8 cellular contexts compared by ENCODE assay signal in genomic region chr9:131349522-131349880, GRCh38. TPM values are rescaled to one million over a fixed set of nuclear protein-coding genes. Genes with fewer than 3 reads are reported as not detected.
DNase-seq lines count a peak whose midpoint lies in the region; ATAC-seq and TF ChIP-seq lines count a peak whose summit lies in the region.
"Had no signal": no experiment of that assay in that cellular context is flagged by ENCODE, and none has a peak within 500 bp of the region (broad histone marks: within the 10 kb centered on the region; RNA-seq: fewer than 3 reads in every experiment).

No MANE protein-coding gene starts in this region.

- no TSS peak for BruUV-seq in OCI-LY7 (replicated peaks; lab: Mats Ljungman, UMichigan)

- peaks cover 8% of the 10 kb centered on the region; the same call in 2 of the 3 replicates for H3K36me3 Mint-ChIP-seq in GM23338 (ENCODE audit: low read depth)

- H3F3A ChIP-seq in GM23338 (replicated peaks; ENCODE audit: low read depth) = 0 out of 2 replicates have a peak, but pooled peaks cover 13% of the 10 kb centered on the region

- POLR2A ChIA-PET in OCI-LY7 (lab: Charles Lee) = interaction anchor here (0.7 kb wide), 1 partner anchor 11 kb away, joined by 5 read pairs; no protein-coding TSS in a partner anchor

- H3K4me1 ChIP-seq in GM23338 (ENCODE audit: insufficient read depth) (peaks cover 7% of the 10 kb centered on the region), OCI-LY7 (ENCODE audit: insufficient read depth, low read length, poor library complexity, severe bottlenecking) (peaks cover 8% of the 10 kb centered on the region), right cardiac atrium (ENCODE audit: control insufficient read depth, insufficient read depth, low read length) (no peaks in the 10 kb centered on the region), skeletal muscle satellite cell (ENCODE audit: control insufficient read depth, insufficient read depth, low read length) (peaks cover 4% of the 10 kb centered on the region)

- 55% methylated on average over 5 of the region's 5 CpGs for WGBS in right cardiac atrium

- no peaks in the 10 kb centered on the region for H3K27me3 ChIP-seq in GM23338 (ENCODE audit: insufficient read depth)
- H3K27me3 ChIP-seq in right cardiac atrium (ENCODE audit: control insufficient read depth, insufficient read depth) = no peaks in the 10 kb centered on the region
- H3K27me3 ChIP-seq in skeletal muscle satellite cell (ENCODE audit: control insufficient read depth, insufficient read depth, low read length) = peaks cover 4% of the 10 kb centered on the region
- H3K27me3 ChIP-seq: neutrophil had no signal

- H3K4me1 Mint-ChIP-seq in GM23338 = peaks cover 3% of the 10 kb centered on the region; the same call in 2 of the 3 replicates

- H3K36me3 ChIP-seq in GM23338 (ENCODE audit: insufficient read depth) = no peaks in the 10 kb centered on the region
- no peaks in the 10 kb centered on the region for H3K36me3 ChIP-seq in OCI-LY7 (ENCODE audit: insufficient read depth, low read length)
- H3K36me3 ChIP-seq in skeletal muscle satellite cell (ENCODE audit: insufficient read depth, low read length) = no peaks in the 10 kb centered on the region
- H3K36me3 ChIP-seq: neutrophil had no signal

- H3K27ac ChIP-seq in GM23338 (ENCODE audit: low read depth) = no peak overlapping the region
- no peak overlapping the region for H3K27ac ChIP-seq in OCI-LY7 (ENCODE audit: low read depth, low read length, poor library complexity, severe bottlenecking)
- H3K27ac ChIP-seq in right cardiac atrium (ENCODE audit: low read length) = no peak overlapping the region
- H3K27ac ChIP-seq: neutrophil had no signal

- TF ChIP-seq CTCF in GM23338 (conservative IDR thresholded peaks at IDR 0.05; ENCODE audit: low read depth in 2 of 2) = no peak
- no peak for TF ChIP-seq CTCF in OCI-LY7 (conservative IDR thresholded peaks at IDR 0.05; ENCODE audit: low read length)

- ATAC-seq in GM23338 (peak; percentile 22), right cardiac atrium (peak; percentile 12 to 14), HG02938 (IDR thresholded peaks at IDR 0.05; ENCODE audit: unreplicated experiment) (no peak), HG03460 (IDR thresholded peaks at IDR 0.05; ENCODE audit: unreplicated experiment) (no peak)

- no peak overlapping the region for H3K9ac ChIP-seq in skeletal muscle satellite cell (ENCODE audit: low read depth, low read length)

- H3K9me3 Mint-ChIP-seq in GM23338 = peaks cover 15% of the 10 kb centered on the region

- H2AFZ ChIP-seq in GM23338 = peak overlapping the region; percentile 97
- H2AFZ ChIP-seq in OCI-LY7 (ENCODE audit: low read length) = peak overlapping the region; percentile 85; the same call in 1 of the 2 replicates

- peak overlapping the region; percentile 58 for H3K4me3 ChIP-seq in GM23338
- H3K4me3 ChIP-seq in OCI-LY7 (ENCODE audit: low read depth, low read length, poor library complexity, severe bottlenecking) = no peak overlapping the region
- H3K4me3 ChIP-seq in right cardiac atrium (ENCODE audit: low read length) = no peak overlapping the region
- no peak overlapping the region for H3K4me3 ChIP-seq in skeletal muscle satellite cell (ENCODE audit: low read length)

- intact Hi-C loops in OCI-LY7 (cut with micrococcal nuclease; ENCODE audit: unreplicated experiment) = no loop called here
- intact Hi-C loops in right cardiac atrium (cut with DNase I) = loop anchor here in 1 of 4 donors (10.0 kb wide), 1 partner anchor 395 kb away; the partner anchor contains the start of gene RAPGEF1

- H3K27ac Mint-ChIP-seq in GM23338 = no peak overlapping the region

- no peak for DNase-seq in GM23338 (ENCODE audit: low spot score)
- DNase-seq in OCI-LY7 (ENCODE audit: low spot score) = no peak
- no peak for DNase-seq in right cardiac atrium
- DNase-seq in midbrain (lab: John Stamatoyannopoulos, UW) = no peak

- H3K4me2 ChIP-seq in GM23338 = peak overlapping the region; percentile 87
- H3K4me2 ChIP-seq in OCI-LY7 (ENCODE audit: low read length) = peak overlapping the region; percentile 34; the same call in 1 of the 2 replicates
- peak overlapping the region; percentile 90 for H3K4me2 ChIP-seq in skeletal muscle satellite cell (ENCODE audit: low read length)

- CTCF ChIA-PET in OCI-LY7 (lab: Charles Lee; ENCODE audit: unreplicated experiment) = no interaction called here

- no peaks in the 10 kb centered on the region for H3K9me2 ChIP-seq in GM23338 (ENCODE audit: insufficient read depth)
- no peaks in the 10 kb centered on the region for H3K9me2 ChIP-seq in OCI-LY7 (ENCODE audit: insufficient read depth, low read length)

- H3K27me3 Mint-ChIP-seq in GM23338 (ENCODE audit: insufficient read depth, low read depth, poor library complexity) = peaks cover 3% of the 10 kb centered on the region

- H3K79me2 ChIP-seq in GM23338 (replicated peaks; ENCODE audit: insufficient read depth) (no peaks in the 10 kb centered on the region), OCI-LY7 (ENCODE audit: insufficient read depth, low read depth, low read length) (no peaks in the 10 kb centered on the region)

- H3K9me3 ChIP-seq in OCI-LY7 (ENCODE audit: low read length) (no peaks in the 10 kb centered on the region), right cardiac atrium (ENCODE audit: control insufficient read depth, low read length) (no peaks in the 10 kb centered on the region), skeletal muscle satellite cell (replicated peaks; ENCODE audit: low read length) (no peaks in the 10 kb centered on the region)
- H3K9me3 ChIP-seq: neutrophil had no signal

- H3K4me3 Mint-ChIP-seq in GM23338 = peak overlapping the region; percentile 71

- H4K20me1 ChIP-seq in GM23338 (replicated peaks; ENCODE audit: insufficient read depth) (no peaks in the 10 kb centered on the region), OCI-LY7 (ENCODE audit: insufficient read depth, low read length) (no peaks in the 10 kb centered on the region)

TF ChIP-seq in GM23338, 12 proteins besides CTCF, POLR2A, EP300 and RAD21 (continues in another document):
- TF ChIP-seq EZH2 (IDR thresholded peaks at IDR 0.05; ENCODE audit: low read depth, unreplicated experiment) (no peak), CREB1 (CRISPR knock-in tag; IDR thresholded peaks at IDR 0.05; ENCODE audit: low read depth) (no peak), NANOG (IDR thresholded peaks at IDR 0.05; ENCODE audit: borderline replicate concordance) (no peak), JUNB (IDR thresholded peaks at IDR 0.05; ENCODE audit: unreplicated experiment) (no peak), EZH2phosphoT487 (IDR thresholded peaks at IDR 0.05; ENCODE audit: unreplicated experiment) (no peak), REST (IDR thresholded peaks at IDR 0.05; ENCODE audit: unreplicated experiment) (no peak), ZNF331 (CRISPR knock-in tag; IDR thresholded peaks at IDR 0.05; ENCODE audit: low read depth) (no peak), POLR2AphosphoS5 (IDR thresholded peaks at IDR 0.05; ENCODE audit: low read depth) (no peak), ZNF114 (CRISPR knock-in tag; IDR thresholded peaks at IDR 0.05) (no peak)

RNA-seq across cellular contexts. Expression of gene PRRC2B, which starts 44.4 kb away (rescaled TPM):
- total RNA-seq in GM23338 (2014; rRNA removed; shearing (Covaris generic)) = 171 and 193 TPM in 2 replicates
- polyA plus RNA-seq in GM23338 (2016; fragmentation: Nextera tagmentation; extraction: Ambion mirVana) (41.4 and 45.0 TPM in 2 replicates), right cardiac atrium (78.1 TPM)
- 84.2 and 89.4 TPM in 2 replicates for total RNA-seq in OCI-LY7 (2014; rRNA removed; shearing (Covaris generic))
- total RNA-seq in OCI-LY7 (2022) (210 and 224 TPM in 2 replicates), right cardiac atrium (100 to 1,000 TPM; 137 to 175 (median 149) TPM)
- 51.7 and 54.2 TPM in 2 replicates for total RNA-seq in skeletal muscle satellite cell (2012; rRNA removed)

RNA-seq across cellular contexts. Expression of gene PLPP7, which starts 60.0 kb away (rescaled TPM):
- 2.4 and 4.4 TPM in 2 replicates for total RNA-seq in GM23338 (2014; rRNA removed; shearing (Covaris generic))
- 1.6 and 2.0 TPM in 2 replicates for polyA plus RNA-seq in GM23338 (2016; fragmentation: Nextera tagmentation; extraction: Ambion mirVana)
- 0.16 and 0.46 TPM in 2 replicates for total RNA-seq in OCI-LY7 (2014; rRNA removed; shearing (Covaris generic))
- total RNA-seq in OCI-LY7 (2022) = 0.11 and 0.28 TPM in 2 replicates
- total RNA-seq in right cardiac atrium = 100 to 1,000 TPM in 3 of 4 donors, 10 to 100 TPM in 1; 96.3 to 126 (median 106) TPM
- polyA plus RNA-seq in right cardiac atrium = 160 TPM
- total RNA-seq in skeletal muscle satellite cell (2012; rRNA removed) = 16.0 and 16.6 TPM in 2 replicates

Comparison
In these comparisons a context has a peak if more than half of its experiments do, and no peak if none do; other contexts are left out.
1. ATAC-seq: peak in GM23338 (single experiment) and right cardiac atrium (2 of 2); none in HG02938 (single experiment) and HG03460 (single experiment).
2. H3K4me2 ChIP-seq: peak in every context shown above with its lines; median percentile 90 in skeletal muscle satellite cell; 87 in GM23338; 34 in OCI-LY7.
3. RNA of gene PLPP7, which starts 60.0 kb away (total RNA-seq): 96.3 to 126 TPM in right cardiac atrium; 2.4 to 4.4 TPM in GM23338 and 0.11 to 0.46 TPM in OCI-LY7; every median in the first group is over 10 times any median in the second.